ENCODE assay signal across 24 cellular contexts in the genomic region with DNA sequence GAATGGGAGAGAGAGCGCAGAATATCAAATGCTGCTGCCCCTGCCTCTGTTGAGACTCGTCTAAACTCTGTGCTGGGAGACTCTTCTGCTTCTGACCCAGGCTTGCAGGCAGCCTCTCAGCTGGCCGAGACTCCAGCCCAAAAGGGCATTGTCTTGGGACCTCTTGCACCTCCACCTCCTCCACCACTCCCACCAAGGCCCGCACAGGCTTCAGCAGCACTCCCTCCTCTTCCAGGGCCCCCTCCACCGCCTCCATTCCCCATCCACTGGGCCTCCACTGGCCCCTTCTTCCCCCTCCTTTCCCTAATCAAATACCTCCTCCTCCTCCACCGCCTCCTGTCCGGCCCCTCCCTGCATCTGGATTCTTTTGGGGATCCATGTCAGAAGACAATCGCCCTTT. TPM values are rescaled to one million over a fixed set of nuclear protein-coding genes. Genes with fewer than 3 reads are reported as not detected.
A peak's percentile ranks its signal among the peaks of the same experiment; 100 is the strongest.
DNase-seq lines count a peak whose midpoint lies in the region; ATAC-seq, FAIRE-seq and TF ChIP-seq lines count a peak whose summit lies in the region.
"Had no signal": no experiment of that assay in that cellular context is flagged by ENCODE, and none has a peak within 500 bp of the region (broad histone marks: within the 10 kb centered on the region; RNA-seq: fewer than 3 reads in every experiment).

No MANE protein-coding gene starts in this region.

- H3K36me3 ChIP-seq in H1 (ENCODE audit: control insufficient read depth in 2 of 4, insufficient read depth in 4 of 4, low read length in 3 of 4) (no peaks in the 10 kb centered on the region), neural progenitor cell (no peaks in the 10 kb centered on the region)
- H3K36me3 ChIP-seq: BE2C, BLaER1 had no signal

- H3K4me3 ChIP-seq in H1 (ENCODE audit: extremely low read depth in 1 of 4, insufficient read depth in 2 of 4, low read depth in 3 of 4, low read length in 4 of 4): no peak overlapping the region
- no peak overlapping the region for H3K4me3 ChIP-seq in neural progenitor cell
- H3K4me3 ChIP-seq: BLaER1 had no signal

- 91% methylated on average over 6 of the region's 8 CpGs; no CpG with 5 or more reads in 1 of the 2 experiments for WGBS in H1 (ENCODE audit: extremely low coverage in 1 of 2, insufficient coverage in 1 of 2, insufficient read length in 1 of 2, insufficient replicate concordance in 2 of 2, low coverage in 1 of 2, low lambda C conversion rate in 2 of 2, missing lambda C conversion rate in 1 of 2), 2 experiments

- H3K27me3 ChIP-seq in H1 (replicated peaks in 1 of 4; ENCODE audit: control insufficient read depth in 3 of 4, extremely low read depth in 1 of 4, insufficient read depth in 3 of 4, low read length in 3 of 4) (no peaks in the 10 kb centered on the region), neural progenitor cell (no peaks in the 10 kb centered on the region)
- H3K27me3 ChIP-seq: BE2C, BLaER1 had no signal

- TF ChIP-seq RAD21 in H1 (IDR thresholded peaks at IDR 0.05 in 1 of 2, conservative IDR thresholded peaks at IDR 0.05 in 1 of 2; ENCODE audit: low read depth in 2 of 2, low read length in 2 of 2): no peak

- H2BK120ac ChIP-seq in H1 (replicated peaks; ENCODE audit: low read depth, low read length): no peak overlapping the region

- H3K14ac ChIP-seq in H1 (ENCODE audit: insufficient read length): no peak overlapping the region

- TF ChIP-seq CTCF in H1 (IDR thresholded peaks at IDR 0.05; ENCODE audit: control extremely low read depth in 1 of 3, insufficient read depth in 1 of 3, low read depth in 1 of 3, low read length in 3 of 3) (no peak), neural progenitor cell (IDR thresholded peaks at IDR 0.05) (no peak), MCF 10A (IDR thresholded peaks at IDR 0.05; ENCODE audit: unreplicated experiment) (no peak)

- H3K4me3 Mint-ChIP-seq in activated naive CD8-positive, alpha-beta T cell treated with anti-CD3 and anti-CD28 coated beads, Interleukin-2, amount 50 U/mL, for 24 hours: no peak overlapping the region
- H3K4me3 Mint-ChIP-seq in activated naive CD8-positive, alpha-beta T cell treated with anti-CD3 and anti-CD28 coated beads for 36 hours: no peak overlapping the region
- H3K4me3 Mint-ChIP-seq in neural progenitor cell (no peak overlapping the region), MCF 10A (ENCODE audit: unreplicated experiment) (no peak overlapping the region)
- H3K4me3 Mint-ChIP-seq in stimulated activated memory B cell treated with anti-CD40 and anti-IgM and Interleukin-4, amounts not matched to agents 10 μg/mL and 1 μg/mL and 100 μg/mL, for 72 hours: no peak overlapping the region
- H3K4me3 Mint-ChIP-seq in activated CD4-positive, alpha-beta T cell treated with anti-CD3 and anti-CD28 coated beads, Interleukin-2, amount 10 ng/mL, durations not matched to agents 24 days and 14 days: no peak overlapping the region
- H3K4me3 Mint-ChIP-seq: CD14-positive monocyte; CD4-positive, alpha-beta memory T cell; CD4-positive, CD25-positive, alpha-beta regulatory T cell; CD8-positive, alpha-beta memory T cell had no signal

- TF ChIP-seq POLR2A in H1 (IDR thresholded peaks at IDR 0.05; ENCODE audit: control extremely low read depth in 1 of 2, low read depth in 2 of 2, low read length in 2 of 2): no peak

- H2BK5ac ChIP-seq in H1 (ENCODE audit: low read depth, low read length): no peak overlapping the region

- no peaks in the 10 kb centered on the region for H3K4me1 Mint-ChIP-seq in activated naive CD8-positive, alpha-beta T cell treated with anti-CD3 and anti-CD28 coated beads, Interleukin-2, amount 50 U/mL, for 24 hours
- no peaks in the 10 kb centered on the region for H3K4me1 Mint-ChIP-seq in activated naive CD8-positive, alpha-beta T cell treated with anti-CD3 and anti-CD28 coated beads for 36 hours
- peaks cover 3% of the 10 kb centered on the region for H3K4me1 Mint-ChIP-seq in neural progenitor cell
- H3K4me1 Mint-ChIP-seq in stimulated activated memory B cell treated with anti-CD40 and anti-IgM and Interleukin-4, amounts not matched to agents 10 μg/mL and 1 μg/mL and 100 μg/mL, for 72 hours: no peaks in the 10 kb centered on the region
- no peaks in the 10 kb centered on the region for H3K4me1 Mint-ChIP-seq in activated CD4-positive, alpha-beta T cell treated with anti-CD3 and anti-CD28 coated beads, Interleukin-2, amount 10 ng/mL, durations not matched to agents 24 days and 14 days
- peaks cover 8% of the 10 kb centered on the region for H3K4me1 Mint-ChIP-seq in MCF 10A (ENCODE audit: insufficient read depth, unreplicated experiment)
- H3K4me1 Mint-ChIP-seq: CD14-positive monocyte; CD4-positive, alpha-beta memory T cell; CD4-positive, CD25-positive, alpha-beta regulatory T cell; CD8-positive, alpha-beta memory T cell had no signal

- POLR2A ChIA-PET in H1 (lab: Charles Lee; ENCODE audit: partially characterized antibody) (no interaction called here), MCF 10A (lab: Yijun Ruan, JAX) (no interaction called here)

- H3K4me2 ChIP-seq in H1 (ENCODE audit: insufficient read depth in 1 of 2, low read depth in 2 of 2, low read length in 2 of 2) (no peak overlapping the region), neural progenitor cell (no peak overlapping the region)
- H3K4me2 ChIP-seq: BLaER1 had no signal

- no peaks in the 10 kb centered on the region for H4K20me1 ChIP-seq in H1 (replicated peaks in 1 of 2; ENCODE audit: control insufficient read depth in 1 of 2, insufficient read depth in 2 of 2, low read length in 2 of 2)
- H4K20me1 ChIP-seq in neural progenitor cell (ENCODE audit: low read depth): no peaks in the 10 kb centered on the region
- H4K20me1 ChIP-seq: BLaER1 had no signal

- H3K23me2 ChIP-seq in H1 (ENCODE audit: low read depth, low read length): no peaks in the 10 kb centered on the region

- no peak overlapping the region for H2BK20ac ChIP-seq in H1 (ENCODE audit: low read length)

- H3K27ac ChIP-seq in H1 (ENCODE audit: low read depth, low read length) (no peak overlapping the region), neural progenitor cell (no peak overlapping the region)
- H3K27ac ChIP-seq: 22Rv1, BLaER1 had no signal

- H3F3A ChIP-seq in neural progenitor cell (ENCODE audit: low read depth): no peaks in the 10 kb centered on the region

- H2AFZ ChIP-seq in H1 (ENCODE audit: low read length) (0 out of 2 replicates have a peak overlapping the region, but pooled peaks have one; percentile 41), neural progenitor cell (replicated peaks) (peak overlapping the region; percentile 85)

- H3K56ac ChIP-seq in H1 (replicated peaks; ENCODE audit: insufficient read length, low read depth, low read length): no peak overlapping the region

- H2AK5ac ChIP-seq in H1 (ENCODE audit: low read depth, low read length): no peak overlapping the region

- H3K23ac ChIP-seq in H1 (ENCODE audit: insufficient read length): no peak overlapping the region

- no peak overlapping the region for H2BK12ac ChIP-seq in H1 (ENCODE audit: low read depth, low read length)

- H4K91ac ChIP-seq in H1 (replicated peaks; ENCODE audit: insufficient read length, low read length): no peak overlapping the region

- H3K4me1 ChIP-seq in H1 (replicated peaks in 1 of 4; ENCODE audit: control insufficient read depth in 3 of 4, insufficient read depth in 4 of 4, low read length in 3 of 4): no peaks in the 10 kb centered on the region; a peak in 1 of 7 replicates
- H3K4me1 ChIP-seq in neural progenitor cell: peaks cover 6% of the 10 kb centered on the region
- H3K4me1 ChIP-seq: BE2C, BLaER1 had no signal

- H3K9me3 ChIP-seq in H1 (ENCODE audit: insufficient read depth in 2 of 2, low read depth in 1 of 2, low read length in 1 of 2): no peaks in the 10 kb centered on the region
- H3K9me3 ChIP-seq in neural progenitor cell (ENCODE audit: low read depth): no peaks in the 10 kb centered on the region
- H3K9me3 ChIP-seq: BE2C, BLaER1 had no signal

- FAIRE-seq in H1 (lab: Jason Lieb, UNC): no peak
- FAIRE-seq: A204.1, G401.6, GM12891, GM19239 had no signal

- H3K18ac ChIP-seq in H1 (ENCODE audit: extremely low read depth, low read length): no peak overlapping the region

- H2BK15ac ChIP-seq in H1 (ENCODE audit: low read length): no peak overlapping the region

- H3K4ac ChIP-seq in H1 (replicated peaks; ENCODE audit: insufficient read length, low read depth, low read length): no peak overlapping the region

- TF ChIP-seq EP300 in H1 (IDR thresholded peaks at IDR 0.05; ENCODE audit: borderline replicate concordance in 1 of 2, low read depth in 2 of 2, low read length in 2 of 2): no peak

- no peaks in the 10 kb centered on the region for H3K27me3 Mint-ChIP-seq in activated naive CD8-positive, alpha-beta T cell treated with anti-CD3 and anti-CD28 coated beads, Interleukin-2, amount 50 U/mL, for 24 hours
- H3K27me3 Mint-ChIP-seq in activated naive CD8-positive, alpha-beta T cell treated with anti-CD3 and anti-CD28 coated beads for 36 hours: no peaks in the 10 kb centered on the region
- H3K27me3 Mint-ChIP-seq in neural progenitor cell (ENCODE audit: insufficient read depth, low read depth) (no peaks in the 10 kb centered on the region), MCF 10A (ENCODE audit: insufficient read depth, unreplicated experiment) (no peaks in the 10 kb centered on the region)
- peaks cover 16% of the 10 kb centered on the region for H3K27me3 Mint-ChIP-seq in stimulated activated memory B cell treated with anti-CD40 and anti-IgM and Interleukin-4, amounts not matched to agents 10 μg/mL and 1 μg/mL and 100 μg/mL, for 72 hours
- H3K27me3 Mint-ChIP-seq in activated CD4-positive, alpha-beta T cell treated with anti-CD3 and anti-CD28 coated beads, Interleukin-2, amount 10 ng/mL, durations not matched to agents 24 days and 14 days: no peaks in the 10 kb centered on the region
- H3K27me3 Mint-ChIP-seq: CD4-positive, CD25-positive, alpha-beta regulatory T cell had no signal

- H3K9ac ChIP-seq in H1 (replicated peaks in 1 of 4; ENCODE audit: extremely low read depth in 1 of 4, low read depth in 3 of 4, low read length in 3 of 4): no peak overlapping the region
- no peak overlapping the region for H3K9ac ChIP-seq in neural progenitor cell
- H3K9ac ChIP-seq: BLaER1 had no signal

- CTCF ChIA-PET in H1 (lab: Charles Lee; ENCODE audit: partially characterized antibody) (interaction anchor here (1.2 to 1.9 kb wide), 4 partner anchors 17 to 52 kb away, joined by 3 to 8 read pairs (median 4); no protein-coding TSS in a partner anchor), MCF 10A (lab: Yijun Ruan, JAX) (interaction anchor here (0.8 to 1.1 kb wide), 2 partner anchors 53 to 130 kb away, joined by 3 read pairs; no protein-coding TSS in a partner anchor)

- H3K9me3 Mint-ChIP-seq in activated naive CD8-positive, alpha-beta T cell treated with anti-CD3 and anti-CD28 coated beads, Interleukin-2, amount 50 U/mL, for 24 hours: no peaks in the 10 kb centered on the region
- H3K9me3 Mint-ChIP-seq in activated naive CD8-positive, alpha-beta T cell treated with anti-CD3 and anti-CD28 coated beads for 36 hours: no peaks in the 10 kb centered on the region
- H3K9me3 Mint-ChIP-seq in neural progenitor cell (no peaks in the 10 kb centered on the region), MCF 10A (ENCODE audit: unreplicated experiment) (no peaks in the 10 kb centered on the region)
- H3K9me3 Mint-ChIP-seq in stimulated activated memory B cell treated with anti-CD40 and anti-IgM and Interleukin-4, amounts not matched to agents 10 μg/mL and 1 μg/mL and 100 μg/mL, for 72 hours: no peaks in the 10 kb centered on the region
- no peaks in the 10 kb centered on the region for H3K9me3 Mint-ChIP-seq in activated CD4-positive, alpha-beta T cell treated with anti-CD3 and anti-CD28 coated beads, Interleukin-2, amount 10 ng/mL, durations not matched to agents 24 days and 14 days

- BruUV-seq in MCF 10A (replicated peaks; lab: Mats Ljungman, UMichigan): no TSS peak

- H3K79me1 ChIP-seq in H1 (ENCODE audit: low read depth, low read length): no peaks in the 10 kb centered on the region

- H3K79me2 ChIP-seq in H1 (ENCODE audit: control insufficient read depth in 1 of 2, insufficient read depth in 2 of 2, low read length in 2 of 2) (no peaks in the 10 kb centered on the region), neural progenitor cell (ENCODE audit: low read depth) (no peaks in the 10 kb centered on the region)

- ATAC-seq in activated naive CD8-positive, alpha-beta T cell treated with anti-CD3 and anti-CD28 coated beads, Interleukin-2, amount 50 U/mL, for 24 hours: peak; percentile 15
- ATAC-seq in stimulated activated memory B cell treated with anti-CD40 and anti-IgM and Interleukin-4, amounts not matched to agents 10 μg/mL and 1 μg/mL and 100 μg/mL, for 72 hours: peak; percentile 50

- H4K5ac ChIP-seq in H1 (ENCODE audit: insufficient read length, low read depth, low read length): no peak overlapping the region

- intact Hi-C loops in activated CD4-positive, alpha-beta T cell treated with anti-CD3 and anti-CD28 coated beads, Interleukin-2, amount 10 ng/mL, durations not matched to agents 24 days and 14 days (cut with micrococcal nuclease): no loop called here
- intact Hi-C loops in MCF 10A (cut with micrococcal nuclease): no loop called here

- no peak overlapping the region for H3K27ac Mint-ChIP-seq in activated naive CD8-positive, alpha-beta T cell treated with anti-CD3 and anti-CD28 coated beads, Interleukin-2, amount 50 U/mL, for 24 hours
- H3K27ac Mint-ChIP-seq in activated naive CD8-positive, alpha-beta T cell treated with anti-CD3 and anti-CD28 coated beads for 36 hours: no peak overlapping the region
- H3K27ac Mint-ChIP-seq in neural progenitor cell: no peak overlapping the region
- no peak overlapping the region for H3K27ac Mint-ChIP-seq in stimulated activated memory B cell treated with anti-CD40 and anti-IgM and Interleukin-4, amounts not matched to agents 10 μg/mL and 1 μg/mL and 100 μg/mL, for 72 hours
- no peak overlapping the region for H3K27ac Mint-ChIP-seq in activated CD4-positive, alpha-beta T cell treated with anti-CD3 and anti-CD28 coated beads, Interleukin-2, amount 10 ng/mL, durations not matched to agents 24 days and 14 days
- H3K27ac Mint-ChIP-seq in MCF 10A (ENCODE audit: low read depth, unreplicated experiment): no peak overlapping the region
- H3K27ac Mint-ChIP-seq: CD4-positive, alpha-beta memory T cell; CD4-positive, CD25-positive, alpha-beta regulatory T cell; CD8-positive, alpha-beta memory T cell had no signal

- DNase-seq in activated naive CD8-positive, alpha-beta T cell treated with anti-CD3 and anti-CD28 coated beads, Interleukin-2, amount 50 U/mL, for 24 hours: no peak
- no peak for DNase-seq in activated naive CD8-positive, alpha-beta T cell treated with anti-CD3 and anti-CD28 coated beads for 36 hours
- DNase-seq in H1 (ENCODE audit: low read depth in 1 of 2, low spot score in 2 of 2): no peak
- DNase-seq in neural progenitor cell (ENCODE audit: low spot score): peak; percentile 5
- no peak for DNase-seq in activated CD4-positive, alpha-beta T cell treated with anti-CD3 and anti-CD28 coated beads, Interleukin-2, amount 10 ng/mL, durations not matched to agents 24 days and 14 days
- DNase-seq in NCI-H2107 (lab: John Stamatoyannopoulos, UW): no peak
- no peak for DNase-seq in MCF 10A (ENCODE audit: unreplicated experiment)
- DNase-seq: ACHN; BE2C; C1 segment of cervical spinal cord; CD4-positive, alpha-beta memory T cell; CD4-positive, CD25-positive, alpha-beta regulatory T cell; CD8-positive, alpha-beta memory T cell; COR-L47; DMS79 treated with DMSO at 0.1 percent for 48 hours; GF-D8 had no signal

- H3K36me3 Mint-ChIP-seq in activated naive CD8-positive, alpha-beta T cell treated with anti-CD3 and anti-CD28 coated beads, Interleukin-2, amount 50 U/mL, for 24 hours (ENCODE audit: low read depth): no peaks in the 10 kb centered on the region
- H3K36me3 Mint-ChIP-seq in activated naive CD8-positive, alpha-beta T cell treated with anti-CD3 and anti-CD28 coated beads for 36 hours: no peaks in the 10 kb centered on the region
- H3K36me3 Mint-ChIP-seq in neural progenitor cell (no peaks in the 10 kb centered on the region), MCF 10A (ENCODE audit: insufficient read depth, unreplicated experiment) (no peaks in the 10 kb centered on the region)
- no peaks in the 10 kb centered on the region for H3K36me3 Mint-ChIP-seq in stimulated activated memory B cell treated with anti-CD40 and anti-IgM and Interleukin-4, amounts not matched to agents 10 μg/mL and 1 μg/mL and 100 μg/mL, for 72 hours
- H3K36me3 Mint-ChIP-seq in activated CD4-positive, alpha-beta T cell treated with anti-CD3 and anti-CD28 coated beads, Interleukin-2, amount 10 ng/mL, durations not matched to agents 24 days and 14 days (ENCODE audit: low read depth): no peaks in the 10 kb centered on the region
- H3K36me3 Mint-ChIP-seq: CD14-positive monocyte; CD4-positive, alpha-beta memory T cell; CD4-positive, CD25-positive, alpha-beta regulatory T cell; CD8-positive, alpha-beta memory T cell had no signal

- no peak overlapping the region for H4K8ac ChIP-seq in H1 (ENCODE audit: extremely low read depth, insufficient read depth, low read length)

RNA-seq across cellular contexts. Expression of a gene that starts 31.3 kb away (rescaled TPM):
- not detected for total RNA-seq in activated naive CD8-positive, alpha-beta T cell treated with anti-CD3 and anti-CD28 coated beads for 36 hours
- total RNA-seq in H1 (2021; fragmentation: NEBNext Ultra II Directional; extraction: Animal tissue kit (Norgen Biotek cat#: 25700)): 0.24 and 0.50 TPM in 2 replicates
- polyA plus RNA-seq in H1 (2011; rRNA removed): 0.03 and 0.05 TPM in 2 replicates
- not detected for polyA plus RNA-seq in H1 (2011; cell fraction: cytosol; rRNA removed)
- not detected for polyA plus RNA-seq in H1 (2011; cell fraction: nucleus; rRNA removed)
- 0.17 to 0.27 TPM in 2 of 4 replicates, not detected in the others for polyA plus RNA-seq in H1 (2012, experiment 1 of 2)
- not detected for polyA plus RNA-seq in H1 (2012, experiment 2 of 2)
- 0.06 TPM for polyA plus RNA-seq in H1 (2013, experiment 1 of 2)
- 0.09 TPM for polyA plus RNA-seq in H1 (2013, experiment 2 of 2)
- polyA minus RNA-seq in H1 (2011; rRNA and poly(A)+ RNA removed): 0.22 and 0.27 TPM in 2 replicates
- not detected for polyA minus RNA-seq in H1 (2011; cell fraction: cytosol; rRNA and poly(A)+ RNA removed)
- not detected for polyA minus RNA-seq in H1 (2011; cell fraction: nucleus; rRNA and poly(A)+ RNA removed)
- not detected in 2 replicates for total RNA-seq in neural progenitor cell (ENCODE audit: low replicate concordance)
- not detected in 2 replicates for total RNA-seq in activated CD4-positive, alpha-beta T cell treated with anti-CD3 and anti-CD28 coated beads, Interleukin-2, amount 10 ng/mL, durations not matched to agents 24 days and 14 days
- not detected in 2 replicates for total RNA-seq in MCF 10A (2022)
- total RNA-seq: CD4-positive, alpha-beta memory T cell; CD4-positive, CD25-positive, alpha-beta regulatory T cell; CD8-positive, alpha-beta memory T cell had no signal
- polyA plus RNA-seq: CD14-positive monocyte; CD4-positive, alpha-beta memory T cell; CD4-positive, CD25-positive, alpha-beta regulatory T cell; CD8-positive, alpha-beta memory T cell had no signal
